15 cellular contexts compared by ENCODE assay signal in genomic region chrX:20231598-20231997, GRCh38. TPM values are rescaled to one million over a fixed set of nuclear protein-coding genes. Genes with fewer than 3 reads are reported as not detected.
DNase-seq lines count a peak whose midpoint lies in the region; ATAC-seq and TF ChIP-seq lines count a peak whose summit lies in the region.
"Had no signal": no experiment of that assay in that cellular context is flagged by ENCODE, and none has a peak within 500 bp of the region (broad histone marks: within the 10 kb centered on the region; RNA-seq: fewer than 3 reads in every experiment).

No MANE protein-coding gene starts in this region.

- TF ChIP-seq POLR2A in gastroesophageal sphincter (IDR thresholded peaks at IDR 0.05), result no peak

- no peak for TF ChIP-seq EP300 in gastroesophageal sphincter (IDR thresholded peaks at IDR 0.05)

- peak in 3 of 4 donors; percentile 41 to 52 (median 47) for ATAC-seq in psoas muscle
- no peak for ATAC-seq in HG03097 (IDR thresholded peaks at IDR 0.05; ENCODE audit: low FRiP score, unreplicated experiment)
- no peak for ATAC-seq in gastroesophageal sphincter
- ATAC-seq: K562 had no signal

- WGBS in psoas muscle, 3 donors, result 29 to 45% (median 30%) methylated on average over 4 of the region's 4 CpGs
- WGBS in gastroesophageal sphincter (ENCODE audit: low coverage in 1 of 2), 2 donors, result 65 to 89% methylated on average over 3 to 4 of the region's 4 CpGs

- intact Hi-C loops in psoas muscle (cut with DNase I) (no loop called here), posterior vena cava (cut with DNase I) (no loop called here)

- TF ChIP-seq CTCF in psoas muscle (IDR thresholded peaks at IDR 0.05) (no peak), gastroesophageal sphincter (IDR thresholded peaks at IDR 0.05) (no peak)

- H3K27ac ChIP-seq in psoas muscle (no peak overlapping the region), gastroesophageal sphincter (no peak overlapping the region)
- H3K27ac ChIP-seq: C4-2B, Peyer's patch had no signal

- no peaks in the 10 kb centered on the region; the same call in 1 of the 2 replicates for H3K9me3 ChIP-seq in MG63
- H3K9me3 ChIP-seq in psoas muscle, result peaks cover 12% of the 10 kb centered on the region
- H3K9me3 ChIP-seq in gastroesophageal sphincter, result no peaks in the 10 kb centered on the region
- H3K9me3 ChIP-seq: Peyer's patch had no signal

- peaks cover 5% of the 10 kb centered on the region for H3K4me1 ChIP-seq in psoas muscle
- H3K4me1 ChIP-seq in gastroesophageal sphincter, result peaks cover 0 to 8% (median 0%) of the 10 kb centered on the region in 3 donors
- H3K4me1 ChIP-seq: Peyer's patch had no signal

- no peak overlapping the region for H3K4me3 ChIP-seq in MG63
- H3K4me3 ChIP-seq in psoas muscle, result no peak overlapping the region
- no peak overlapping the region for H3K4me3 ChIP-seq in gastroesophageal sphincter
- H3K4me3 ChIP-seq: K562, Peyer's patch had no signal

- H3K27me3 ChIP-seq in MG63, result no peaks in the 10 kb centered on the region
- peaks cover 0 to 6% (median 0%) of the 10 kb centered on the region in 3 donors for H3K27me3 ChIP-seq in psoas muscle (ENCODE audit: insufficient read depth in 3 of 3, low read length in 2 of 3)
- H3K27me3 ChIP-seq in gastroesophageal sphincter, result no peaks in the 10 kb centered on the region
- H3K27me3 ChIP-seq: Peyer's patch had no signal

- H3K36me3 ChIP-seq in MG63 (peaks cover 3% of the 10 kb centered on the region), psoas muscle (ENCODE audit: insufficient read depth in 1 of 2, low read depth in 1 of 2) (peaks cover 0 to 15% of the 10 kb centered on the region in 2 donors), gastroesophageal sphincter (peaks cover 0 to 22% of the 10 kb centered on the region in 2 donors)

- DNase-seq in EH (ENCODE audit: low read depth), result peak; percentile 54
- DNase-seq in MG63, result peak; percentile 46
- DNase-seq in cerebellar nuclear complex (lab: John Stamatoyannopoulos, UW), result peak; percentile 70 to 74
- DNase-seq in psoas muscle, result no peak
- DNase-seq in posterior vena cava (ENCODE audit: low spot score), result no peak
- DNase-seq: COR-L47, DMS53, NCI-H1092, NCI-H748 treated with DMSO at 0.1 percent for 48 hours, Peyer's patch, SHP77 had no signal

RNA-seq across cellular contexts. Expression of gene RPS6KA3, which starts 35.1 kb away (rescaled TPM):
- total RNA-seq in MG63 (2014; rRNA removed; shearing (Covaris generic); ENCODE audit: low replicate concordance), result 25.5 and 26.6 TPM in 2 replicates
- 10 to 100 TPM; 56.4 to 91.9 (median 77.2) TPM for total RNA-seq in psoas muscle
- polyA plus RNA-seq in psoas muscle, result 10 to 100 TPM; 35.4 to 82.8 (median 39.1) TPM
- 10 to 100 TPM; 36.4 to 52.3 TPM for total RNA-seq in posterior vena cava
- 10 to 100 TPM; 33.8 to 55.4 (median 46.4) TPM for total RNA-seq in gastroesophageal sphincter

Comparison
In these comparisons a context has a peak if more than half of its experiments do, and no peak if none do; other contexts are left out.
1. DNase-seq: peak in EH (single experiment), MG63 (single experiment) and cerebellar nuclear complex (2 of 2); none in psoas muscle (0 of 2) and posterior vena cava (single experiment).
2. ATAC-seq: peak in psoas muscle (3 of 4); none in HG03097 (single experiment) and gastroesophageal sphincter (single experiment).